In the genomic region with DNA sequence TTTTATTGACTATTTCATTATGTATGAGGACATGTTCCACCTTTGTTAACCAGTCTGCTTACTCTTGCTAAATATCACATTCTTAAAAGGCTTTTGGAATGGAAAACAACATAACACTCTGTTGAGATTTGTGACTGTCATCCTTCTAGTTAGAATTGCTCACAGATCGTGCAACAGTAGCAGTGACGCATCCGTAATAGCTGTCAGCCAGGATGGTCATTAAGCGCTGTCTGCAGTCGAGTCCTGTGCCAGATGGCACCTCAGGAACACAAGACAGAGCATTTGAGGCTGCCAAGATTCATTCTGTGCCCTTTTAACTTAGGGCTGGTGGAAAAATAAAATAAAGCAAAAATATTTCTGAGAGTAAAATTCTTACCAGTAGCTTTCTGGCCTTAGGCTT, we compare ENCODE assay signal across 16 cellular contexts.
DNase-seq lines count a peak whose midpoint lies in the region; ATAC-seq lines count a peak whose summit lies in the region.
"Had no signal": no experiment of that assay in that cellular context is flagged by ENCODE, and none has a peak within 500 bp of the region (broad histone marks: within the 10 kb centered on the region; RNA-seq: fewer than 3 reads in every experiment).

No MANE protein-coding gene starts in this region.

- peak; percentile 13 for DNase-seq in NCI-H748 (lab: John Stamatoyannopoulos, UW; ENCODE audit: unreplicated experiment)
- no peak for DNase-seq in NCI-H748 treated with DMSO at 0.1 percent for 48 hours (lab: John Stamatoyannopoulos, UW)
- DNase-seq in SHP77 treated with DMSO at 0.1 percent for 48 hours (lab: John Stamatoyannopoulos, UW) = peak; percentile 50
- peak; percentile 23 for DNase-seq in globus pallidus (ENCODE audit: low spot score)
- peak; percentile 37 for DNase-seq in superior temporal gyrus (ENCODE audit: extremely low spot score)
- no peak for DNase-seq in cortex of kidney (lab: John Stamatoyannopoulos, UW)
- DNase-seq: activated CD8-positive, alpha-beta memory T cell treated with anti-CD3 and anti-CD28 coated beads for 24 hours; activated naive CD4-positive, alpha-beta T cell treated with anti-CD3 and anti-CD28 coated beads, Interleukin-2, amount 50 U/mL, for 16 hours; foreskin fibroblast; GM23248; NCI-H1105; stimulated activated CD4-positive, alpha-beta T cell treated with anti-CD3 and anti-CD28 coated beads, Interleukin-12 subunit alpha, Interleukin-12 subunit beta, amount 100 ng/mL, for 4 hours; T1000 had no signal

- no peak for ATAC-seq in GM18498 (IDR thresholded peaks at IDR 0.05; ENCODE audit: unreplicated experiment)
- ATAC-seq in GM21825 (IDR thresholded peaks at IDR 0.05; ENCODE audit: unreplicated experiment) = no peak
- ATAC-seq: Panc1 had no signal

Comparison
In these comparisons a context has a peak if more than half of its experiments do, and no peak if none do; other contexts are left out.
1. DNase-seq: peak in NCI-H748 (single experiment), SHP77 treated with DMSO at 0.1 percent for 48 hours (single experiment), globus pallidus (single experiment) and superior temporal gyrus (single experiment); none in NCI-H748 treated with DMSO at 0.1 percent for 48 hours (single experiment) and cortex of kidney (single experiment).